ENCODE assay signal across 22 cellular contexts in genomic region chr11:76649964-76650363, GRCh38.
"Had no signal": no experiment of that assay in that cellular context is flagged by ENCODE, and none has a peak within 500 bp of the region (broad histone marks: within the 10 kb centered on the region; RNA-seq: fewer than 3 reads in every experiment).

No MANE protein-coding gene starts in this region.

- H3K36me3 ChIP-seq: brain microvascular endothelial cell, esophagus squamous epithelium, prostate gland, right lobe of liver, spleen, vagina had no signal

- H3K9me3 ChIP-seq: prostate gland, right lobe of liver, vagina had no signal

- H3K4me3 ChIP-seq: esophagus squamous epithelium, prostate gland, right lobe of liver, spleen, vagina had no signal

- DNase-seq: activated B cell treated with CpG ODN at 0.5 μM for 24 hours; activated CD4-positive, alpha-beta memory T cell treated with anti-CD3 and anti-CD28 coated beads for 36 hours; activated CD4-positive, alpha-beta T cell treated with anti-CD3 and anti-CD28 coated beads for 4 hours; activated naive CD4-positive, alpha-beta T cell treated with anti-CD3 and anti-CD28 coated beads for 36 hours; activated T-cell treated with anti-CD3 and anti-CD28 coated beads, Interleukin-2, amount 50 U/mL, for 4 hours; anterior cingulate cortex; brain microvascular endothelial cell; effector CD8-positive, alpha-beta T cell; esophagus squamous epithelium; hypothalamus; islet precursor cell; naive B cell; SK-N-SH; spleen; stimulated activated CD8-positive, alpha-beta memory T cell treated with anti-CD3 and anti-CD28 coated beads, Interleukin-4, amount 100 ng/mL, for 48 hours; stimulated activated naive CD4-positive, alpha-beta T cell treated with Interleukin-2 at 50 U/mL for 16 hours; substantia nigra; T-cell; trophoblast cell had no signal

- H3K27ac ChIP-seq: brain microvascular endothelial cell, esophagus squamous epithelium, prostate gland, right lobe of liver, spleen, vagina had no signal

- H3K9ac ChIP-seq: SK-N-SH had no signal

- H3K4me1 ChIP-seq: prostate gland, right lobe of liver, spleen had no signal

- H3K27me3 ChIP-seq: brain microvascular endothelial cell, right lobe of liver, vagina had no signal

- ATAC-seq: activated T-cell treated with anti-CD3 and anti-CD28 coated beads, Interleukin-2, amount 50 U/mL, for 4 hours; right lobe of liver; T-cell had no signal
